8 cellular contexts compared by ENCODE assay signal in genomic region chr3:161372321-161373260, GRCh38. TPM values are rescaled to one million over a fixed set of nuclear protein-coding genes. Genes with fewer than 3 reads are reported as not detected.
A peak's percentile ranks its signal among the peaks of the same experiment; 100 is the strongest.
DNase-seq lines count a peak whose midpoint lies in the region; ATAC-seq, FAIRE-seq and TF ChIP-seq lines count a peak whose summit lies in the region.

No MANE protein-coding gene starts in this region.

- H3K79me2 ChIP-seq in HepG2 (ENCODE audit: insufficient read depth, low read length), result no peaks in the 10 kb centered on the region

- BruUV-seq in HepG2 (replicated peaks; lab: Mats Ljungman, UMichigan), result no TSS peak

- H3K4me3 ChIP-seq in HUES64 (ENCODE audit: low read length), result peak overlapping the region; percentile 66
- H3K4me3 ChIP-seq in HepG2 (replicated peaks in 1 of 3; ENCODE audit: insufficient read depth in 1 of 3, low read depth in 2 of 3, low read length in 3 of 3), result peak overlapping the region; percentile 45 to 75 (median 58)

- CTCF ChIA-PET in HepG2 (lab: Yijun Ruan, JAX; ENCODE audit: low intra/inter-chr PET ratio, low total read pairs), result no interaction called here

- H3K9me3 ChIP-seq in HUES64 (ENCODE audit: insufficient read depth, low read depth, low read length), result no peaks in the 10 kb centered on the region
- H3K9me3 ChIP-seq in T-helper 17 cell (ENCODE audit: control insufficient read depth, low read length, poor library complexity, severe bottlenecking), result no peaks in the 10 kb centered on the region
- H3K9me3 ChIP-seq in HepG2 (ENCODE audit: low read length), result no peaks in the 10 kb centered on the region

- H3K36me3 Mint-ChIP-seq in T-helper 17 cell (ENCODE audit: low read depth), result no peaks in the 10 kb centered on the region
- no peaks in the 10 kb centered on the region for H3K36me3 Mint-ChIP-seq in dendritic cell treated with granulocyte-macrophage colony-stimulating factor and Interleukin-4, amounts not matched to agents 40 ng/mL and 50 ng/mL, for 4 days (ENCODE audit: low read depth)

- in situ Hi-C loops in HepG2 (cut with HindIII; ENCODE audit: extremely low pct_ligation_motif_present, low pct_unique_long_range_greater_than_20kb), result loop anchor here (5.0 kb wide), 1 partner anchor 35 kb away; no protein-coding TSS in a partner anchor

- H3K27me3 Mint-ChIP-seq in T-helper 17 cell, result peaks cover 21% of the 10 kb centered on the region
- H3K27me3 Mint-ChIP-seq in dendritic cell treated with granulocyte-macrophage colony-stimulating factor and Interleukin-4, amounts not matched to agents 40 ng/mL and 50 ng/mL, for 4 days, result peaks cover 83% of the 10 kb centered on the region

- H2AFZ ChIP-seq in HepG2 (ENCODE audit: low read length), result peak overlapping the region; percentile 33

- POLR2A ChIA-PET in HepG2 (lab: Yijun Ruan, JAX), result no interaction called here

- peak overlapping the region; percentile 93 for H3K4me3 Mint-ChIP-seq in T-helper 17 cell
- peak overlapping the region; percentile 83 for H3K4me3 Mint-ChIP-seq in dendritic cell treated with granulocyte-macrophage colony-stimulating factor and Interleukin-4, amounts not matched to agents 40 ng/mL and 50 ng/mL, for 4 days

- H3K27ac ChIP-seq in HUES64 (ENCODE audit: low read depth, low read length) (no peak overlapping the region), HepG2 (ENCODE audit: extremely low read length, insufficient read depth, low read length) (no peak overlapping the region)

- H3K9ac ChIP-seq in HUES64 (ENCODE audit: low read depth, low read length) (peak overlapping the region; percentile 56), HepG2 (ENCODE audit: insufficient read depth, low read depth, low read length) (0 out of 2 replicates have a peak overlapping the region, but pooled peaks have one; percentile 1)

- no peak for FAIRE-seq in HepG2 (lab: Jason Lieb, UNC)

- H3K9me3 Mint-ChIP-seq in dendritic cell treated with granulocyte-macrophage colony-stimulating factor and Interleukin-4, amounts not matched to agents 40 ng/mL and 50 ng/mL, for 4 days, result no peaks in the 10 kb centered on the region

- TF ChIP-seq CTCF in HepG2 (CRISPR knock-in tag; IDR thresholded peaks at IDR 0.05), result no peak

- peaks cover 36% of the 10 kb centered on the region for H3K27me3 ChIP-seq in HUES64 (ENCODE audit: insufficient read depth, low read length)
- peaks cover 3 to 36% of the 10 kb centered on the region in 2 experiments; a peak in 4 of 5 replicates for H3K27me3 ChIP-seq in HepG2 (ENCODE audit: control insufficient read depth in 1 of 2, insufficient read depth in 2 of 2, low read length in 2 of 2)

- H3K4me2 ChIP-seq in HepG2 (ENCODE audit: low read depth, low read length), result peak overlapping the region; percentile 96

- no peak for TF ChIP-seq POLR2A in HepG2 (IDR thresholded peaks at IDR 0.05; ENCODE audit: insufficient read depth in 1 of 2, low read depth in 2 of 2, low read length in 2 of 2)

- ATAC-seq in GM21381 (IDR thresholded peaks at IDR 0.05; ENCODE audit: unreplicated experiment) (peak; percentile 39), T-helper 17 cell (peak; percentile 66), HepG2 (peak; percentile 85)

- whole genome bisulfite sequencing in HUES64, result 4% methylated on average over 55 of the region's 55 CpGs
- 5% methylated on average over 17 of the region's 55 CpGs for WGBS in HepG2 (ENCODE audit: low lambda C conversion rate)

- no peaks in the 10 kb centered on the region for H3K36me3 ChIP-seq in HUES64 (ENCODE audit: insufficient read depth, low read length)
- no peaks in the 10 kb centered on the region for H3K36me3 ChIP-seq in HepG2 (replicated peaks in 1 of 2; ENCODE audit: control insufficient read depth in 1 of 2, insufficient read depth in 2 of 2, low read length in 2 of 2)

- intact Hi-C loops in dendritic cell treated with granulocyte-macrophage colony-stimulating factor and Interleukin-4, amounts not matched to agents 40 ng/mL and 50 ng/mL, for 4 days (cut with micrococcal nuclease), result no loop called here
- intact Hi-C loops in HepG2 (cut with micrococcal nuclease; ENCODE audit: unreplicated experiment), result loop anchor here (5.0 kb wide), 1 partner anchor 35 kb away; no protein-coding TSS in a partner anchor

- TF ChIP-seq EP300 in HepG2 (IDR thresholded peaks at IDR 0.05; ENCODE audit: low read depth in 2 of 2, low read length in 2 of 2) (no peak), HepG2 (CRISPR knock-in tag; IDR thresholded peaks at IDR 0.05; ENCODE audit: borderline replicate concordance) (no peak)

- no peaks in the 10 kb centered on the region for H4K20me1 ChIP-seq in HepG2 (ENCODE audit: insufficient read depth, low read length)

- peaks cover 17% of the 10 kb centered on the region for H3K4me1 Mint-ChIP-seq in T-helper 17 cell
- H3K4me1 Mint-ChIP-seq in dendritic cell treated with granulocyte-macrophage colony-stimulating factor and Interleukin-4, amounts not matched to agents 40 ng/mL and 50 ng/mL, for 4 days (ENCODE audit: low read depth), result peaks cover 19% of the 10 kb centered on the region

- H3K27ac Mint-ChIP-seq in T-helper 17 cell, result no peak overlapping the region
- peak overlapping the region; percentile 28 for H3K27ac Mint-ChIP-seq in dendritic cell treated with granulocyte-macrophage colony-stimulating factor and Interleukin-4, amounts not matched to agents 40 ng/mL and 50 ng/mL, for 4 days

- TF ChIP-seq RAD21 in HepG2 (CRISPR knock-in tag; IDR thresholded peaks at IDR 0.05), result no peak

- H3K4me1 ChIP-seq in HUES64 (ENCODE audit: insufficient read depth, low read length), result peaks cover 19% of the 10 kb centered on the region
- H3K4me1 ChIP-seq in HepG2 (ENCODE audit: insufficient read depth, low read length), result peaks cover 21% of the 10 kb centered on the region

- DNase-seq in DMS 273 treated with DMSO at 0.1 percent for 48 hours (lab: John Stamatoyannopoulos, UW) (peak; percentile 22), T-helper 17 cell (no peak), HepG2 (ENCODE audit: low spot score) (no peak)
- peak; percentile 42 for DNase-seq in stimulated activated CD8-positive, alpha-beta memory T cell treated with anti-CD3 and anti-CD28 coated beads, Interleukin-4, amount 100 ng/mL, for 48 hours
- no peak for DNase-seq in effector CD4-positive, alpha-beta T cell

TF ChIP-seq in HepG2, 621 proteins besides CTCF, POLR2A, EP300 and RAD21 (continues in another document):
- peak; percentile 41 for TF ChIP-seq SALL1 (CRISPR knock-in tag; IDR thresholded peaks at IDR 0.05)
- TF ChIP-seq ZNF574 (CRISPR knock-in tag; IDR thresholded peaks at IDR 0.05), result no peak
- no peak for TF ChIP-seq AHR (CRISPR knock-in tag; IDR thresholded peaks at IDR 0.05)
- TF ChIP-seq ZNF501 (CRISPR knock-in tag; IDR thresholded peaks at IDR 0.05), result peak; percentile 30; the same call in 1 of the 2 replicates
- TF ChIP-seq EED (CRISPR knock-in tag; IDR thresholded peaks at IDR 0.05), result 0 out of 2 replicates have a peak, but pooled peaks have one; percentile 58
- TF ChIP-seq KMT2A (CRISPR knock-in tag; IDR thresholded peaks at IDR 0.05), result no peak
- TF ChIP-seq CBX5 (CRISPR knock-in tag; IDR thresholded peaks at IDR 0.05; ENCODE audit: borderline replicate concordance), result no peak
- peak; percentile 37; the same call in 1 of the 2 replicates for TF ChIP-seq BCL6 (CRISPR knock-in tag; IDR thresholded peaks at IDR 0.05)

RNA-seq across cellular contexts. Expression of gene SPTSSB, which starts 1.3 kb away (rescaled TPM):
- polyA plus RNA-seq in HUES64 (2013, experiment 1 of 2), result 4.8 TPM
- polyA plus RNA-seq in HUES64 (2013, experiment 2 of 2), result 4.4 TPM
- total RNA-seq in T-helper 17 cell (under 1 TPM in 1 of 2 donors, not detected in 1; 0.32 TPM), HepG2 (2016; rRNA removed; fragmentation: Illumina TruSeq; extraction: Trizol) (0.51 and 0.84 TPM in 2 replicates)
- total RNA-seq in HepG2 (2016; cell fraction: cytosol; rRNA removed; fragmentation: Illumina TruSeq; extraction: Trizol; ENCODE audit: low read depth), result not detected in 2 replicates
- total RNA-seq in HepG2 (2016; cell fraction: insoluble cytoplasmic fraction; rRNA removed; fragmentation: Illumina TruSeq; extraction: Trizol), result 0.25 and 0.37 TPM in 2 replicates
- 0.59 and 1.9 TPM in 2 replicates for total RNA-seq in HepG2 (2016; cell fraction: membrane; rRNA removed; fragmentation: Illumina TruSeq; extraction: Trizol)
- 0.28 TPM in 1 of 2 replicates, not detected in the other for total RNA-seq in HepG2 (2016; cell fraction: nucleus; rRNA removed; fragmentation: Illumina TruSeq; extraction: Trizol)
- polyA plus RNA-seq in HepG2 (2011; rRNA removed), result 2.4 and 4.2 TPM in 2 replicates
- polyA plus RNA-seq in HepG2 (2011; cell fraction: cytosol; rRNA removed), result 0.42 and 0.58 TPM in 2 replicates
- 0.19 and 0.39 TPM in 2 replicates for polyA plus RNA-seq in HepG2 (2011; cell fraction: nucleus; rRNA removed)
- 0.05 and 0.32 TPM in 2 replicates for polyA plus RNA-seq in HepG2 (2012)
- polyA plus RNA-seq in HepG2 (2016; cell fraction: cytosol; fragmentation: Illumina TruSeq; extraction: Trizol; ENCODE audit: low read depth), result 0.10 and 0.24 TPM in 2 replicates
- 0.10 and 0.25 TPM in 2 replicates for polyA plus RNA-seq in HepG2 (2016; cell fraction: insoluble cytoplasmic fraction; fragmentation: Illumina TruSeq; extraction: Trizol; ENCODE audit: low read depth)
- polyA plus RNA-seq in HepG2 (2016; cell fraction: membrane; fragmentation: Illumina TruSeq; extraction: Trizol; ENCODE audit: low read depth), result 0.56 and 0.58 TPM in 2 replicates
- polyA plus RNA-seq in HepG2 (2016; cell fraction: nucleus; fragmentation: Illumina TruSeq; extraction: Trizol; ENCODE audit: insufficient read depth, low read depth), result 0.29 and 1.9 TPM in 2 replicates
- 0.12 TPM in 1 of 2 replicates, not detected in the other for polyA minus RNA-seq in HepG2 (2011; rRNA and poly(A)+ RNA removed; ENCODE audit: low replicate concordance)
- polyA minus RNA-seq in HepG2 (2011; cell fraction: cytosol; rRNA and poly(A)+ RNA removed), result not detected in 2 replicates
- polyA minus RNA-seq in HepG2 (2011; cell fraction: nucleus; rRNA and poly(A)+ RNA removed), result 2.4 and 4.0 TPM in 2 replicates

Comparison
In these comparisons a context has a peak if more than half of its experiments do, and no peak if none do; other contexts are left out.
1. DNase-seq: peak in DMS 273 treated with DMSO at 0.1 percent for 48 hours (single experiment) and stimulated activated CD8-positive, alpha-beta memory T cell treated with anti-CD3 and anti-CD28 coated beads, Interleukin-4, amount 100 ng/mL, for 48 hours (single experiment); none in T-helper 17 cell (0 of 3), HepG2 (single experiment) and effector CD4-positive, alpha-beta T cell (single experiment).
2. Peak in every context shown above with its lines, with median percentiles within 50 percentile points of each other: ATAC-seq.